8 cellular contexts compared by ENCODE assay signal in the genomic region with DNA sequence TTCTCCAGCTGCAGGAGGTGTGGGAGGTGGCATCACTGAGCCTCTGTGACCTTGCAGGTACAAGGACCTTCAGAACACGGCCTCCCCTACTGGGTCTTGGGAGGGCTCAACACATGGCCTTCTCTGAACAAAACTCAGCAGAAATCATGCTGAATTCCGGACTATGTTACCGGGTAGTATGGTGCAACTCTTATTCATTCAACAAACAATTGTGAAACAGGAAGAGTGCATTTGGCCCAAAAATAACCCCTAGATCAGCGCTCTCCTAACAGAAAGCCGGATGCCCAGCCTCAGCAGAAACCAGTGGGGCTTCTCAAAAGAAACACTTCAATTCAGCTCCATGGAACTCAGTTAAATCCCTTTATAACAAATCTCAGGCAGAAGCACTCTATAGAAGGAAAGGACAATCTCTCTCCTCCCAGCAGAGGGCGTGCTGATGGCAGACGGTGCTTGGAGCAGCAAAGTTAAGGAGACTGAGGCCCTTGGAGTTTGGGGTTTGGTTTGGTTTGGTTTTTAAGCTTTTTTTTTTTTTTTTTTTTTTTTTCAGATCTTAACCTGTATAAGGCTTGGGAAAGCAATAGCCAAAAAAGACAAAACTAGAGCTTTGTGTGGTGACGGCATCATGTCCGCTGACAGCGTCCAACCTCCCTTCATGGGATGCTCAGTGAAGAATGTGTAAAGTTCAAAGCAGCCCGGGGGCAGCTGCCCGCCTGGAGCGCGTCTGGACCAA.
DNase-seq lines count a peak whose midpoint lies in the region; ATAC-seq, FAIRE-seq and TF ChIP-seq lines count a peak whose summit lies in the region.

No MANE protein-coding gene starts in this region.

- H3K36me3 ChIP-seq in cardiac muscle cell = no peaks in the 10 kb centered on the region
- no peaks in the 10 kb centered on the region for H3K36me3 ChIP-seq in HepG2 (replicated peaks in 1 of 2; ENCODE audit: control insufficient read depth in 1 of 2, insufficient read depth in 2 of 2, low read length in 2 of 2)

- peak; percentile 56 for ATAC-seq in activated T-helper 17 cell treated with anti-CD3 and anti-CD28 coated beads, Interleukin-2, amount 50 U/mL, for 72 hours (replicated peaks)
- peak; percentile 81 for ATAC-seq in HepG2
- no peak for ATAC-seq in HG03139 (IDR thresholded peaks at IDR 0.05; ENCODE audit: unreplicated experiment)
- ATAC-seq in GM18907 (IDR thresholded peaks at IDR 0.05; ENCODE audit: unreplicated experiment) = no peak

- H3K9ac ChIP-seq in HepG2 (ENCODE audit: insufficient read depth, low read depth, low read length) = no peak overlapping the region

- no peak for FAIRE-seq in HepG2 (lab: Jason Lieb, UNC)

- CTCF ChIA-PET in HepG2 (lab: Yijun Ruan, JAX; ENCODE audit: low intra/inter-chr PET ratio, low total read pairs) = no interaction called here

- intact Hi-C loops in cardiac septum (cut with DNase I) = loop anchor here (10.0 kb wide), 1 partner anchor 369 kb away; no protein-coding TSS in a partner anchor
- intact Hi-C loops in HepG2 (cut with micrococcal nuclease; ENCODE audit: unreplicated experiment) = no loop called here

- DNase-seq in cardiac muscle cell (ENCODE audit: low read depth in 1 of 2, low spot score in 1 of 2) (peak; percentile 40 to 44), cardiac septum (ENCODE audit: low spot score) (no peak), NCI-H345 treated with DMSO at 0.1 percent for 48 hours (lab: John Stamatoyannopoulos, UW; ENCODE audit: unreplicated experiment) (peak; percentile 31), HepG2 (ENCODE audit: low spot score) (peak; percentile 8), NCI-H446 treated with DMSO at 0.1 percent for 48 hours (lab: John Stamatoyannopoulos, UW) (no peak)

- in situ Hi-C loops in HepG2 (cut with HindIII; ENCODE audit: extremely low pct_ligation_motif_present, low pct_unique_long_range_greater_than_20kb) = no loop called here

- peak; percentile 52 for TF ChIP-seq CTCF in cardiac muscle cell (IDR thresholded peaks at IDR 0.05; ENCODE audit: low read depth, low read length)
- TF ChIP-seq CTCF in HepG2 (CRISPR knock-in tag; IDR thresholded peaks at IDR 0.05) = peak; percentile 58

- TF ChIP-seq EP300 in HepG2 (IDR thresholded peaks at IDR 0.05; ENCODE audit: low read depth in 2 of 2, low read length in 2 of 2) = no peak
- TF ChIP-seq EP300 in HepG2 (CRISPR knock-in tag; IDR thresholded peaks at IDR 0.05; ENCODE audit: borderline replicate concordance) = no peak

- peaks cover 14% of the 10 kb centered on the region for H3K27me3 Mint-ChIP-seq in activated T-helper 17 cell treated with anti-CD3 and anti-CD28 coated beads, Interleukin-2, amount 50 U/mL, for 72 hours

- H3K27ac Mint-ChIP-seq in activated T-helper 17 cell treated with anti-CD3 and anti-CD28 coated beads, Interleukin-2, amount 50 U/mL, for 72 hours = no peak overlapping the region

- H3K4me1 ChIP-seq in cardiac muscle cell (ENCODE audit: low read depth) (no peaks in the 10 kb centered on the region), HepG2 (ENCODE audit: insufficient read depth, low read length) (no peaks in the 10 kb centered on the region)

- BruUV-seq in HepG2 (replicated peaks; lab: Mats Ljungman, UMichigan) = no TSS peak

- no peaks in the 10 kb centered on the region for H3K9me3 Mint-ChIP-seq in activated T-helper 17 cell treated with anti-CD3 and anti-CD28 coated beads, Interleukin-2, amount 50 U/mL, for 72 hours

- H3K4me1 Mint-ChIP-seq in activated T-helper 17 cell treated with anti-CD3 and anti-CD28 coated beads, Interleukin-2, amount 50 U/mL, for 72 hours = no peaks in the 10 kb centered on the region

- WGBS in HepG2 (ENCODE audit: low lambda C conversion rate) = 32% methylated on average over 9 of the region's 14 CpGs

- H3K4me3 Mint-ChIP-seq in activated T-helper 17 cell treated with anti-CD3 and anti-CD28 coated beads, Interleukin-2, amount 50 U/mL, for 72 hours = no peak overlapping the region

- no peaks in the 10 kb centered on the region for H3K27me3 ChIP-seq in cardiac muscle cell
- peaks cover 1 to 27% of the 10 kb centered on the region in 2 experiments; a peak in 3 of 5 replicates for H3K27me3 ChIP-seq in HepG2 (ENCODE audit: control insufficient read depth in 1 of 2, insufficient read depth in 2 of 2, low read length in 2 of 2)

- no peak overlapping the region for H3K4me2 ChIP-seq in HepG2 (ENCODE audit: low read depth, low read length)

- TF ChIP-seq RAD21 in HepG2 (CRISPR knock-in tag; IDR thresholded peaks at IDR 0.05) = no peak

- H3K79me2 ChIP-seq in HepG2 (ENCODE audit: insufficient read depth, low read length) = no peaks in the 10 kb centered on the region

- POLR2A ChIA-PET in HepG2 (lab: Yijun Ruan, JAX) = no interaction called here

- no peak overlapping the region for H3K27ac ChIP-seq in cardiac muscle cell
- no peak overlapping the region for H3K27ac ChIP-seq in HepG2 (ENCODE audit: extremely low read length, insufficient read depth, low read length)

- H3K36me3 Mint-ChIP-seq in activated T-helper 17 cell treated with anti-CD3 and anti-CD28 coated beads, Interleukin-2, amount 50 U/mL, for 72 hours (ENCODE audit: low read depth) = no peaks in the 10 kb centered on the region

- no peaks in the 10 kb centered on the region for H4K20me1 ChIP-seq in HepG2 (ENCODE audit: insufficient read depth, low read length)

- H3K9me3 ChIP-seq in cardiac muscle cell (ENCODE audit: low read depth) (no peaks in the 10 kb centered on the region), HepG2 (ENCODE audit: low read length) (no peaks in the 10 kb centered on the region)

- TF ChIP-seq POLR2A in HepG2 (IDR thresholded peaks at IDR 0.05; ENCODE audit: insufficient read depth in 1 of 2, low read depth in 2 of 2, low read length in 2 of 2) = no peak

- H2AFZ ChIP-seq in HepG2 (ENCODE audit: low read length) = no peak overlapping the region

- no peak overlapping the region for H3K4me3 ChIP-seq in cardiac muscle cell
- no peak overlapping the region for H3K4me3 ChIP-seq in HepG2 (replicated peaks in 1 of 3; ENCODE audit: insufficient read depth in 1 of 3, low read depth in 2 of 3, low read length in 3 of 3)

TF ChIP-seq in HepG2, 621 proteins besides CTCF, POLR2A, EP300 and RAD21:
- TF ChIP-seq SRY (CRISPR knock-in tag; IDR thresholded peaks at IDR 0.05) = no peak
- TF ChIP-seq, protein P1, sequence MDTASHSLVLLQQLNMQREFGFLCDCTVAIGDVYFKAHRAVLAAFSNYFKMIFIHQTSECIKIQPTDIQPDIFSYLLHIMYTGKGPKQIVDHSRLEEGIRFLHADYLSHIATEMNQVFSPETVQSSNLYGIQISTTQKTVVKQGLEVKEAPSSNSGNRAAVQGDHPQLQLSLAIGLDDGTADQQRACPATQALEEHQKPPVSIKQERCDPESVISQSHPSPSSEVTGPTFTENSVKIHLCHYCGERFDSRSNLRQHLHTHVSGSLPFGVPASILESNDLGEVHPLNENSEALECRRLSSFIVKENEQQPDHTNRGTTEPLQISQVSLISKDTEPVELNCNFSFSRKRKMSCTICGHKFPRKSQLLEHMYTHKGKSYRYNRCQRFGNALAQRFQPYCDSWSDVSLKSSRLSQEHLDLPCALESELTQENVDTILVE (CRISPR knock-in tag; IDR thresholded peaks at IDR 0.05) = no peak
- no peak for TF ChIP-seq ZFYVE20 (CRISPR knock-in tag; IDR thresholded peaks at IDR 0.05; ENCODE audit: borderline replicate concordance, low read depth)
- TF ChIP-seq LCORL (IDR thresholded peaks at IDR 0.05) = no peak
- TF ChIP-seq LCORL (CRISPR knock-in tag; IDR thresholded peaks at IDR 0.05) = no peak
- peak; percentile 25; the same call in 1 of the 2 replicates for TF ChIP-seq CEBPB (IDR thresholded peaks at IDR 0.05; ENCODE audit: borderline replicate concordance, low read depth, low read length)
- TF ChIP-seq, protein P2, sequence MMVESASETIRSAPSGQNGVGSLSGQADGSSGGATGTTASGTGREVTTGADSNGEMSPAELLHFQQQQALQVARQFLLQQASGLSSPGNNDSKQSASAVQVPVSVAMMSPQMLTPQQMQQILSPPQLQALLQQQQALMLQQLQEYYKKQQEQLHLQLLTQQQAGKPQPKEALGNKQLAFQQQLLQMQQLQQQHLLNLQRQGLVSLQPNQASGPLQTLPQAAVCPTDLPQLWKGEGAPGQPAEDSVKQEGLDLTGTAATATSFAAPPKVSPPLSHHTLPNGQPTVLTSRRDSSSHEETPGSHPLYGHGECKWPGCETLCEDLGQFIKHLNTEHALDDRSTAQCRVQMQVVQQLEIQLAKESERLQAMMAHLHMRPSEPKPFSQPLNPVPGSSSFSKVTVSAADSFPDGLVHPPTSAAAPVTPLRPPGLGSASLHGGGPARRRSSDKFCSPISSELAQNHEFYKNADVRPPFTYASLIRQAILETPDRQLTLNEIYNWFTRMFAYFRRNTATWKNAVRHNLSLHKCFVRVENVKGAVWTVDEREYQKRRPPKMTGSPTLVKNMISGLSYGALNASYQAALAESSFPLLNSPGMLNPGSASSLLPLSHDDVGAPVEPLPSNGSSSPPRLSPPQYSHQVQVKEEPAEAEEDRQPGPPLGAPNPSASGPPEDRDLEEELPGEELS (CRISPR knock-in tag; IDR thresholded peaks at IDR 0.05) = no peak
- TF ChIP-seq SMC3 (IDR thresholded peaks at IDR 0.05; ENCODE audit: low read length) = peak; percentile 32; the same call in 1 of the 2 replicates
- TF ChIP-seq SP5 (CRISPR knock-in tag; IDR thresholded peaks at IDR 0.05; ENCODE audit: borderline replicate concordance, low read depth) = no peak
- no peak for TF ChIP-seq ATF7-NPFF (CRISPR knock-in tag; IDR thresholded peaks at IDR 0.05; ENCODE audit: low read depth)
- TF ChIP-seq ZNF3 (CRISPR knock-in tag; IDR thresholded peaks at IDR 0.05) = peak; percentile 50; the same call in 1 of the 2 replicates
- no peak for TF ChIP-seq HOXD1 (CRISPR knock-in tag; IDR thresholded peaks at IDR 0.05)
- TF ChIP-seq NCOA1 (CRISPR knock-in tag; IDR thresholded peaks at IDR 0.05) = no peak
- TF ChIP-seq ZFAT (CRISPR knock-in tag; conservative IDR thresholded peaks at IDR 0.05) = no peak

Comparison
In these comparisons a context has a peak if more than half of its experiments do, and no peak if none do; other contexts are left out.
1. DNase-seq: peak in cardiac muscle cell (2 of 2), NCI-H345 treated with DMSO at 0.1 percent for 48 hours (single experiment) and HepG2 (single experiment); none in cardiac septum (single experiment) and NCI-H446 treated with DMSO at 0.1 percent for 48 hours (single experiment).
2. ATAC-seq: peak in activated T-helper 17 cell treated with anti-CD3 and anti-CD28 coated beads, Interleukin-2, amount 50 U/mL, for 72 hours (single experiment) and HepG2 (single experiment); none in HG03139 (single experiment) and GM18907 (single experiment).